18 cellular contexts compared by ENCODE assay signal in genomic region chr13:112065521-112065866, GRCh38. TPM values are rescaled to one million over a fixed set of nuclear protein-coding genes. Genes with fewer than 3 reads are reported as not detected.
A peak's percentile ranks its signal among the peaks of the same experiment; 100 is the strongest.
DNase-seq lines count a peak whose midpoint lies in the region; ATAC-seq, FAIRE-seq and TF ChIP-seq lines count a peak whose summit lies in the region.
"Had no signal": no experiment of that assay in that cellular context is flagged by ENCODE, and none has a peak within 500 bp of the region (broad histone marks: within the 10 kb centered on the region; RNA-seq: fewer than 3 reads in every experiment).

No MANE protein-coding gene starts in this region.

- FAIRE-seq in urothelium cell line (lab: Jason Lieb, UNC): peak; percentile 9

- no peak for ATAC-seq in stimulated activated naive CD8-positive, alpha-beta T cell treated with anti-CD3 and anti-CD28 coated beads, Interleukin-15, Interleukin-2, amounts not matched to agents 100 U/mL and 50 U/mL, for 24 hours
- no peak for ATAC-seq in GM21423 (IDR thresholded peaks at IDR 0.05; ENCODE audit: unreplicated experiment)
- ATAC-seq: foreskin keratinocyte, sciatic nerve had no signal

- H3K4me1 Mint-ChIP-seq in stimulated activated naive CD8-positive, alpha-beta T cell treated with anti-CD3 and anti-CD28 coated beads, Interleukin-15, Interleukin-2, amounts not matched to agents 100 ng/mL and 50 ng/mL, for 24 hours (ENCODE audit: low read depth): peaks cover 19% of the 10 kb centered on the region
- H3K4me1 Mint-ChIP-seq in glutamatergic neuron (ENCODE audit: low read depth, unreplicated experiment): peaks cover 15% of the 10 kb centered on the region

- TF ChIP-seq CTCF in glutamatergic neuron (IDR thresholded peaks at IDR 0.05; ENCODE audit: partially characterized antibody, unreplicated experiment): no peak

- H3K36me3 Mint-ChIP-seq in stimulated activated naive CD8-positive, alpha-beta T cell treated with anti-CD3 and anti-CD28 coated beads, Interleukin-15, Interleukin-2, amounts not matched to agents 100 ng/mL and 50 ng/mL, for 24 hours (ENCODE audit: low read depth): peaks cover 7% of the 10 kb centered on the region
- no peaks in the 10 kb centered on the region for H3K36me3 Mint-ChIP-seq in glutamatergic neuron (ENCODE audit: unreplicated experiment)

- peaks cover 7% of the 10 kb centered on the region for H3K9me3 Mint-ChIP-seq in stimulated activated naive CD8-positive, alpha-beta T cell treated with anti-CD3 and anti-CD28 coated beads, Interleukin-15, Interleukin-2, amounts not matched to agents 100 ng/mL and 50 ng/mL, for 24 hours
- H3K9me3 Mint-ChIP-seq in glutamatergic neuron (ENCODE audit: unreplicated experiment): peaks cover 21% of the 10 kb centered on the region

- H3K4me3 Mint-ChIP-seq in stimulated activated naive CD8-positive, alpha-beta T cell treated with anti-CD3 and anti-CD28 coated beads, Interleukin-15, Interleukin-2, amounts not matched to agents 100 ng/mL and 50 ng/mL, for 24 hours: peak overlapping the region; percentile 43
- H3K4me3 Mint-ChIP-seq in glutamatergic neuron (ENCODE audit: unreplicated experiment): peak overlapping the region; percentile 70

- DNase-seq in stimulated activated naive CD8-positive, alpha-beta T cell treated with anti-CD3 and anti-CD28 coated beads, Interleukin-15, Interleukin-2, amounts not matched to agents 100 U/mL and 50 U/mL, for 24 hours: no peak
- DNase-seq in NCI-H2227 treated with DMSO at 0.1 percent for 48 hours (lab: John Stamatoyannopoulos, UW) (peak; percentile 25), glutamatergic neuron (no peak), urothelium cell line (ENCODE audit: low spot score) (no peak), amniotic stem cell (lab: John Stamatoyannopoulos, UW) (no peak), iPS-NIHi7 (ENCODE audit: extremely low spot score) (no peak)
- DNase-seq: activated T-cell treated with anti-CD3 and anti-CD28 coated beads, Interleukin-2, amount 50 U/mL, for 4 hours; anterior cingulate cortex; DMS53; foreskin keratinocyte; mammary epithelial cell; NCI-H1930; nucleus accumbens; SW 1271 had no signal

- H3K27me3 Mint-ChIP-seq in stimulated activated naive CD8-positive, alpha-beta T cell treated with anti-CD3 and anti-CD28 coated beads, Interleukin-15, Interleukin-2, amounts not matched to agents 100 ng/mL and 50 ng/mL, for 24 hours: peaks cover 66% of the 10 kb centered on the region
- H3K27me3 Mint-ChIP-seq in glutamatergic neuron (ENCODE audit: unreplicated experiment): peaks cover 31% of the 10 kb centered on the region

- no peak overlapping the region for H3K27ac Mint-ChIP-seq in stimulated activated naive CD8-positive, alpha-beta T cell treated with anti-CD3 and anti-CD28 coated beads, Interleukin-15, Interleukin-2, amounts not matched to agents 100 ng/mL and 50 ng/mL, for 24 hours
- peak overlapping the region; percentile 48 for H3K27ac Mint-ChIP-seq in glutamatergic neuron (ENCODE audit: unreplicated experiment)

RNA-seq across cellular contexts. Expression of gene SOX1, which starts 1.5 kb away (rescaled TPM):
- total RNA-seq in glutamatergic neuron (ENCODE audit: unreplicated experiment): 0.76 TPM
- total RNA-seq: foreskin keratinocyte, mammary epithelial cell, RPMI7951, sciatic nerve had no signal
